17 cellular contexts compared by ENCODE assay signal in genomic region chr10:29502351-29502750, GRCh38.
DNase-seq lines count a peak whose midpoint lies in the region; ATAC-seq and TF ChIP-seq lines count a peak whose summit lies in the region.
"Had no signal": no experiment of that assay in that cellular context is flagged by ENCODE, and none has a peak within 500 bp of the region (broad histone marks: within the 10 kb centered on the region; RNA-seq: fewer than 3 reads in every experiment).

No MANE protein-coding gene starts in this region.

- peaks cover 15% of the 10 kb centered on the region; the same call in 1 of the 2 replicates for H3F3A ChIP-seq in GM23248 (ENCODE audit: insufficient read depth)

- H3K9ac ChIP-seq in GM23248 (0 out of 2 replicates have a peak overlapping the region, but pooled peaks have one; percentile 14), adipocyte (ENCODE audit: low read length) (peak overlapping the region; percentile 7)
- H3K9ac ChIP-seq: KMS-11 had no signal

- H2AFZ ChIP-seq in GM23248 = 0 out of 2 replicates have a peak overlapping the region, but pooled peaks have one; percentile 13

- H3K4me1 ChIP-seq in GM23248 (ENCODE audit: insufficient read depth) = peaks cover 11% of the 10 kb centered on the region
- H3K4me1 ChIP-seq in adipocyte (ENCODE audit: control insufficient read depth, insufficient read depth, low read length) = peaks cover 12% of the 10 kb centered on the region
- peaks cover 0 to 19% (median 3%) of the 10 kb centered on the region in 3 donors for H3K4me1 ChIP-seq in gastroesophageal sphincter
- peaks cover 8% of the 10 kb centered on the region for H3K4me1 ChIP-seq in psoas muscle
- no peaks in the 10 kb centered on the region for H3K4me1 ChIP-seq in uterus

- no peaks in the 10 kb centered on the region for H3K27me3 ChIP-seq in GM23248 (replicated peaks; ENCODE audit: insufficient read depth)
- no peaks in the 10 kb centered on the region for H3K27me3 ChIP-seq in adipocyte (replicated peaks; ENCODE audit: control insufficient read depth, insufficient read depth, low read length)
- H3K27me3 ChIP-seq in gastroesophageal sphincter = no peaks in the 10 kb centered on the region
- H3K27me3 ChIP-seq in psoas muscle (ENCODE audit: insufficient read depth in 3 of 3, low read length in 2 of 3) = no peaks in the 10 kb centered on the region
- no peaks in the 10 kb centered on the region for H3K27me3 ChIP-seq in uterus
- H3K27me3 ChIP-seq: MG63 had no signal

- in situ Hi-C loops in GM23248 (cut with MboI) = loop anchor here (10.0 kb wide), 1 partner anchor 118 kb away; no protein-coding TSS in a partner anchor
- in situ Hi-C loops in ACHN (cut with HindIII; ENCODE audit: low pct_ligation_motif_present, low pct_unique_long_range_greater_than_20kb, low sequenced_read_pairs) = no loop called here

- no peaks in the 10 kb centered on the region for H3K9me2 ChIP-seq in GM23248 (ENCODE audit: insufficient read depth)

- no peak for TF ChIP-seq EP300 in gastroesophageal sphincter (IDR thresholded peaks at IDR 0.05)

- TF ChIP-seq CTCF in gastroesophageal sphincter (IDR thresholded peaks at IDR 0.05) (no peak), psoas muscle (IDR thresholded peaks at IDR 0.05) (no peak), uterus (IDR thresholded peaks at IDR 0.05) (no peak)

- H3K27ac ChIP-seq in GM23248 = peak overlapping the region; percentile 75
- peak overlapping the region in 3 of 4 donors; percentile 29 to 58 (median 40) for H3K27ac ChIP-seq in gastroesophageal sphincter
- H3K27ac ChIP-seq in psoas muscle = peak overlapping the region; percentile 52
- no peak overlapping the region for H3K27ac ChIP-seq in uterus
- H3K27ac ChIP-seq: KMS-11 had no signal

- no peak for TF ChIP-seq POLR2A in gastroesophageal sphincter (IDR thresholded peaks at IDR 0.05)
- TF ChIP-seq POLR2A in uterus (IDR thresholded peaks at IDR 0.05) = no peak

- WGBS in GM23248 (ENCODE audit: low coverage in 1 of 2, low lambda C conversion rate in 2 of 2, missing lambda C conversion rate in 2 of 2), 2 experiments = 0 to 9% methylated on average over 1 of the region's 1 CpG
- 33 to 38% methylated on average over 1 of the region's 1 CpG for WGBS in gastroesophageal sphincter (ENCODE audit: low coverage in 1 of 2), 2 donors
- WGBS in psoas muscle, 3 donors = 40 to 48% (median 45%) methylated on average over 1 of the region's 1 CpG

- intact Hi-C loops in psoas muscle (cut with DNase I) (no loop called here), uterus (cut with DNase I; ENCODE audit: low total_unique reads) (no loop called here)

- peak overlapping the region; percentile 52 for H3K4me2 ChIP-seq in GM23248 (ENCODE audit: unreplicated experiment)
- H3K4me2 ChIP-seq: KMS-11 had no signal

- no peak overlapping the region for H3K4me3 ChIP-seq in GM23248
- H3K4me3 ChIP-seq in adipocyte (ENCODE audit: low read length) = peak overlapping the region; percentile 39
- H3K4me3 ChIP-seq in gastroesophageal sphincter = no peak overlapping the region
- H3K4me3 ChIP-seq in psoas muscle = no peak overlapping the region
- H3K4me3 ChIP-seq in uterus = no peak overlapping the region
- H3K4me3 ChIP-seq: GM12878, MG63 had no signal

- H3K36me3 ChIP-seq in GM23248 (ENCODE audit: low read depth) (no peaks in the 10 kb centered on the region), adipocyte (ENCODE audit: control insufficient read depth, insufficient read depth, low read length, severe bottlenecking) (peaks cover 46% of the 10 kb centered on the region), gastroesophageal sphincter (peaks cover 0 to 74% of the 10 kb centered on the region in 2 donors), psoas muscle (ENCODE audit: insufficient read depth in 1 of 2, low read depth in 1 of 2) (peaks cover 0 to 80% of the 10 kb centered on the region in 2 donors), uterus (no peaks in the 10 kb centered on the region)
- H3K36me3 ChIP-seq: MG63 had no signal

- DNase-seq in GM23248 (peak; percentile 10), adipocyte (ENCODE audit: low read depth) (no peak), psoas muscle (no peak), NCI-H510A treated with DMSO at 0.1 percent for 48 hours (lab: John Stamatoyannopoulos, UW) (no peak), NCI-H82 (lab: John Stamatoyannopoulos, UW) (no peak), ACHN (no peak), uterus (no peak)
- DNase-seq: CD4-positive, CD25-positive, alpha-beta regulatory T cell; GOT3; NCI-H1105; NCI-H187; NCI-H2171; NCI-H510A had no signal

- H4K20me1 ChIP-seq in GM23248 (ENCODE audit: insufficient read depth) = no peaks in the 10 kb centered on the region

- ATAC-seq in gastroesophageal sphincter (no peak), psoas muscle (peak in 3 of 4 donors; percentile 12 to 43 (median 32))
- ATAC-seq: GM12878 had no signal

- H3K9me3 ChIP-seq in GM23248 (ENCODE audit: low read depth) = no peaks in the 10 kb centered on the region
- no peaks in the 10 kb centered on the region for H3K9me3 ChIP-seq in adipocyte (ENCODE audit: control insufficient read depth, low read length)
- no peaks in the 10 kb centered on the region for H3K9me3 ChIP-seq in gastroesophageal sphincter
- H3K9me3 ChIP-seq in psoas muscle = no peaks in the 10 kb centered on the region
- H3K9me3 ChIP-seq in uterus = no peaks in the 10 kb centered on the region

- H3K79me2 ChIP-seq in GM23248 (ENCODE audit: insufficient read depth) = no peaks in the 10 kb centered on the region

Comparison
In these comparisons a context has a peak if more than half of its experiments do, and no peak if none do; other contexts are left out.
1. H3K27ac ChIP-seq: peak in GM23248 (single experiment), gastroesophageal sphincter (3 of 4) and psoas muscle (single experiment); none in uterus (0 of 2).